Comparison of ENCODE assay signal across 1 cellular context in genomic region chr4:1249148-1249730, GRCh38.
TF ChIP-seq lines count a peak whose summit lies in the region.

No MANE protein-coding gene starts in this region.

TF ChIP-seq in HepG2, 621 proteins besides CTCF, POLR2A, EP300 and RAD21 (continued from another document):
- no peak for TF ChIP-seq ZNF577 (CRISPR knock-in tag; IDR thresholded peaks at IDR 0.05; ENCODE audit: borderline replicate concordance, low read depth)
- no peak for TF ChIP-seq NFE2 (CRISPR knock-in tag; IDR thresholded peaks at IDR 0.05)
- TF ChIP-seq MXD1 (CRISPR knock-in tag; IDR thresholded peaks at IDR 0.05) = peak; percentile 44; the same call in 1 of the 2 replicates
- no peak for TF ChIP-seq ZNF737 (CRISPR knock-in tag; IDR thresholded peaks at IDR 0.05; ENCODE audit: borderline replicate concordance)
- no peak for TF ChIP-seq CENPX (CRISPR knock-in tag; IDR thresholded peaks at IDR 0.05)
- TF ChIP-seq TFDP1 (CRISPR knock-in tag; IDR thresholded peaks at IDR 0.05; ENCODE audit: borderline replicate concordance) = peak; percentile 63; the same call in 1 of the 2 replicates
- no peak for TF ChIP-seq BRCA1 (CRISPR knock-in tag; IDR thresholded peaks at IDR 0.05)
- TF ChIP-seq MXD3 (CRISPR knock-in tag; IDR thresholded peaks at IDR 0.05) = peak; percentile 34
- peak; percentile 38; the same call in 1 of the 2 replicates for TF ChIP-seq ZHX1 (CRISPR knock-in tag; IDR thresholded peaks at IDR 0.05; ENCODE audit: low read depth)
- TF ChIP-seq, protein P1, sequence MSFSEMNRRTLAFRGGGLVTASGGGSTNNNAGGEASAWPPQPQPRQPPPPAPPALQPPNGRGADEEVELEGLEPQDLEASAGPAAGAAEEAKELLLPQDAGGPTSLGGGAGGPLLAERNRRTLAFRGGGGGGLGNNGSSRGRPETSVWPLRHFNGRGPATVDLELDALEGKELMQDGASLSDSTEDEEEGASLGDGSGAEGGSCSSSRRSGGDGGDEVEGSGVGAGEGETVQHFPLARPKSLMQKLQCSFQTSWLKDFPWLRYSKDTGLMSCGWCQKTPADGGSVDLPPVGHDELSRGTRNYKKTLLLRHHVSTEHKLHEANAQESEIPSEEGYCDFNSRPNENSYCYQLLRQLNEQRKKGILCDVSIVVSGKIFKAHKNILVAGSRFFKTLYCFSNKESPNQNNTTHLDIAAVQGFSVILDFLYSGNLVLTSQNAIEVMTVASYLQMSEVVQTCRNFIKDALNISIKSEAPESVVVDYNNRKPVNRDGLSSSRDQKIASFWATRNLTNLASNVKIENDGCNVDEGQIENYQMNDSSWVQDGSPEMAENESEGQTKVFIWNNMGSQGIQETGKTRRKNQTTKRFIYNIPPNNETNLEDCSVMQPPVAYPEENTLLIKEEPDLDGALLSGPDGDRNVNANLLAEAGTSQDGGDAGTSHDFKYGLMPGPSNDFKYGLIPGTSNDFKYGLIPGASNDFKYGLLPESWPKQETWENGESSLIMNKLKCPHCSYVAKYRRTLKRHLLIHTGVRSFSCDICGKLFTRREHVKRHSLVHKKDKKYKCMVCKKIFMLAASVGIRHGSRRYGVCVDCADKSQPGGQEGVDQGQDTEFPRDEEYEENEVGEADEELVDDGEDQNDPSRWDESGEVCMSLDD (CRISPR knock-in tag; IDR thresholded peaks at IDR 0.05; ENCODE audit: borderline replicate concordance) = peak; percentile 22; the same call in 1 of the 2 replicates
- TF ChIP-seq, protein P2, sequence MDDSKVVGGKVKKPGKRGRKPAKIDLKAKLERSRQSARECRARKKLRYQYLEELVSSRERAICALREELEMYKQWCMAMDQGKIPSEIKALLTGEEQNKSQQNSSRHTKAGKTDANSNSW (CRISPR knock-in tag; IDR thresholded peaks at IDR 0.05; ENCODE audit: borderline replicate concordance) = 0 out of 2 replicates have a peak, but pooled peaks have one; percentile 12
- TF ChIP-seq PHF20 (CRISPR knock-in tag; IDR thresholded peaks at IDR 0.05) = peak; percentile 36
- TF ChIP-seq ZNF142 (CRISPR knock-in tag; IDR thresholded peaks at IDR 0.05) = peak; percentile 99
- TF ChIP-seq TOPORS (CRISPR knock-in tag; IDR thresholded peaks at IDR 0.05) = peak; percentile 50; the same call in 1 of the 2 replicates
- TF ChIP-seq ETV5 (CRISPR knock-in tag; IDR thresholded peaks at IDR 0.05; ENCODE audit: borderline replicate concordance) = peak; percentile 47
- peak; percentile 38 for TF ChIP-seq HOXA3 (CRISPR knock-in tag; IDR thresholded peaks at IDR 0.05)
- TF ChIP-seq ZNF782 (CRISPR knock-in tag; IDR thresholded peaks at IDR 0.05; ENCODE audit: borderline replicate concordance) = no peak
- TF ChIP-seq, protein P3, sequence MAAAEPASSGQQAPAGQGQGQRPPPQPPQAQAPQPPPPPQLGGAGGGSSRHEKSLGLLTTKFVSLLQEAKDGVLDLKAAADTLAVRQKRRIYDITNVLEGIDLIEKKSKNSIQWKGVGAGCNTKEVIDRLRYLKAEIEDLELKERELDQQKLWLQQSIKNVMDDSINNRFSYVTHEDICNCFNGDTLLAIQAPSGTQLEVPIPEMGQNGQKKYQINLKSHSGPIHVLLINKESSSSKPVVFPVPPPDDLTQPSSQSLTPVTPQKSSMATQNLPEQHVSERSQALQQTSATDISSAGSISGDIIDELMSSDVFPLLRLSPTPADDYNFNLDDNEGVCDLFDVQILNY (CRISPR knock-in tag; conservative IDR thresholded peaks at IDR 0.05) = peak; percentile 71
- TF ChIP-seq SIN3B (IDR thresholded peaks at IDR 0.05; ENCODE audit: low read length) = no peak
- TF ChIP-seq, protein P4, sequence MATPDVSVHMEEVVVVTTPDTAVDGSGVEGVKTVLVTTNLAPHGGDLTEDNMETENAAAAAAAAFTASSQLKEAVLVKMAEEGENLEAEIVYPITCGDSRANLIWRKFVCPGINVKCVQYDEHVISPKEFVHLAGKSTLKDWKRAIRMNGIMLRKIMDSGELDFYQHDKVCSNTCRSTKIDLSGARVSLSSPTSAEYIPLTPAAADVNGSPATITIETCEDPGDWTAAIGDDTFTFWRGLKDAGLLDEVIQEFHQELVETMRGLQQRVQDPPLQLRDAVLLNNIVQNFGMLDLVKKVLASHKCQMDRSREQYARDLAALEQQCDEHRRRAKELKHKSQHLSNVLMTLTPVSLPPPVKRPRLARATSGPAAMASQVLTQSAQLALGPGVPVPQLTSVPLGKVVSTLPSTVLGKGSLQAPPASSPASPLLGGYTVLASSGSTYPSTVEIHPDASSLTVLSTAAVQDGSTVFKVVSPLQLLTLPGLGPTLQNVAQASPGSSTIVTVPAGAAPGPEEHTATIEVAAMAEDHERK (CRISPR knock-in tag; IDR thresholded peaks at IDR 0.05; ENCODE audit: low read depth) = no peak
- TF ChIP-seq ZNF556 (CRISPR knock-in tag; IDR thresholded peaks at IDR 0.05; ENCODE audit: borderline replicate concordance) = 0 out of 2 replicates have a peak, but pooled peaks have one; percentile 33
- 0 out of 2 replicates have a peak, but pooled peaks have one; percentile 20 for TF ChIP-seq ZBTB20 (CRISPR knock-in tag; IDR thresholded peaks at IDR 0.05; ENCODE audit: borderline replicate concordance, low read depth)
- TF ChIP-seq TMF1 (CRISPR knock-in tag; IDR thresholded peaks at IDR 0.05; ENCODE audit: low read depth) = peak; percentile 11; the same call in 1 of the 2 replicates
- peak; percentile 88 for TF ChIP-seq YY1 (IDR thresholded peaks at IDR 0.05; ENCODE audit: insufficient read depth, insufficient replicate concordance, low read depth, low read length)
- TF ChIP-seq GLI4 (CRISPR knock-in tag; IDR thresholded peaks at IDR 0.05; ENCODE audit: borderline replicate concordance) = peak; percentile 14; the same call in 1 of the 2 replicates
- peak; percentile 49; the same call in 1 of the 2 replicates for TF ChIP-seq MYC (CRISPR knock-in tag; IDR thresholded peaks at IDR 0.05; ENCODE audit: borderline replicate concordance)
- TF ChIP-seq NONO (IDR thresholded peaks at IDR 0.05) = no peak
- TF ChIP-seq NONO (CRISPR knock-in tag; conservative IDR thresholded peaks at IDR 0.05) = no peak
- peak; percentile 73 for TF ChIP-seq YEATS4 (CRISPR knock-in tag; IDR thresholded peaks at IDR 0.05; ENCODE audit: borderline replicate concordance)
- 0 out of 2 replicates have a peak, but pooled peaks have one; percentile 59 for TF ChIP-seq ZNF431 (CRISPR knock-in tag; IDR thresholded peaks at IDR 0.05; ENCODE audit: borderline replicate concordance, low read depth)
- TF ChIP-seq RARG (CRISPR knock-in tag; IDR thresholded peaks at IDR 0.05; ENCODE audit: low read depth) = no peak
- TF ChIP-seq HHEX (CRISPR knock-in tag; IDR thresholded peaks at IDR 0.05) = no peak
- 0 out of 2 replicates have a peak, but pooled peaks have one; percentile 2 for TF ChIP-seq REXO4 (CRISPR knock-in tag; IDR thresholded peaks at IDR 0.05; ENCODE audit: borderline replicate concordance)
- TF ChIP-seq, protein P5, sequence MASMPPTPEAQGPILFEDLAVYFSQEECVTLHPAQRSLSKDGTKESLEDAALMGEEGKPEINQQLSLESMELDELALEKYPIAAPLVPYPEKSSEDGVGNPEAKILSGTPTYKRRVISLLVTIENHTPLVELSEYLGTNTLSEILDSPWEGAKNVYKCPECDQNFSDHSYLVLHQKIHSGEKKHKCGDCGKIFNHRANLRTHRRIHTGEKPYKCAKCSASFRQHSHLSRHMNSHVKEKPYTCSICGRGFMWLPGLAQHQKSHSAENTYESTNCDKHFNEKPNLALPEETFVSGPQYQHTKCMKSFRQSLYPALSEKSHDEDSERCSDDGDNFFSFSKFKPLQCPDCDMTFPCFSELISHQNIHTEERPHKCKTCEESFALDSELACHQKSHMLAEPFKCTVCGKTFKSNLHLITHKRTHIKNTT (CRISPR knock-in tag; IDR thresholded peaks at IDR 0.05) = no peak
- no peak for TF ChIP-seq HDAC2 (CRISPR knock-in tag; IDR thresholded peaks at IDR 0.05)
